8 cellular contexts compared by ENCODE assay signal in genomic region chr5:151745071-151745705, GRCh38. TPM values are rescaled to one million over a fixed set of nuclear protein-coding genes. Genes with fewer than 3 reads are reported as not detected.
A peak's percentile ranks its signal among the peaks of the same experiment; 100 is the strongest.
DNase-seq lines count a peak whose midpoint lies in the region; ATAC-seq, FAIRE-seq and TF ChIP-seq lines count a peak whose summit lies in the region.

No MANE protein-coding gene starts in this region.

- POLR2A ChIA-PET in K562 (lab: Yijun Ruan, JAX) = interaction anchor here (0.5 to 1.1 kb wide), 3 partner anchors 10 to 91 kb away, joined by 4 read pairs; no protein-coding TSS in a partner anchor

- ATAC-seq in GM21447 (IDR thresholded peaks at IDR 0.05; ENCODE audit: unreplicated experiment) (peak; percentile 46), K562 (no peak), GM18858 (IDR thresholded peaks at IDR 0.05; ENCODE audit: unreplicated experiment) (no peak)

- no peak overlapping the region for H3K27ac ChIP-seq in K562 (ENCODE audit: extremely low read depth, low read depth, low read length)
- peak overlapping the region; percentile 67 for H3K27ac ChIP-seq in suprapubic skin

- no peak overlapping the region for H3K4me2 ChIP-seq in K562 (ENCODE audit: insufficient read depth, low read length)

- TSS peak; percentile 11 for BruUV-seq in K562 (replicated peaks; lab: Mats Ljungman, UMichigan)

- TF ChIP-seq EP300 in K562 (IDR thresholded peaks at IDR 0.05; ENCODE audit: low read length) (no peak), suprapubic skin (IDR thresholded peaks at IDR 0.05) (no peak)

- no peaks in the 10 kb centered on the region for H3K9me1 ChIP-seq in K562 (ENCODE audit: control insufficient read depth, insufficient read depth, low read length)

- no peaks in the 10 kb centered on the region for H3K27me3 ChIP-seq in K562 (ENCODE audit: control insufficient read depth in 2 of 2, insufficient read depth in 2 of 2, low read length in 2 of 2)
- no peaks in the 10 kb centered on the region for H3K27me3 ChIP-seq in suprapubic skin

- no peak for TF ChIP-seq CTCF in K562 (IDR thresholded peaks at IDR 0.05 in 2 of 3, conservative IDR thresholded peaks at IDR 0.05 in 1 of 3; ENCODE audit: insufficient read depth in 2 of 3, low read depth in 1 of 3, low read length in 3 of 3)
- TF ChIP-seq CTCF in suprapubic skin (IDR thresholded peaks at IDR 0.05) = no peak

- in situ Hi-C loops in K562 (cut with MboI) = loop anchor here (5.0 kb wide), 1 partner anchor 298 kb away; the partner anchor contains the start of gene SLC36A1

- H2AFZ ChIP-seq in K562 (ENCODE audit: low read depth, low read length) = no peak overlapping the region

- CTCF ChIA-PET in K562 (lab: Yijun Ruan, JAX; ENCODE audit: low intra/inter-chr PET ratio) = no interaction called here

- TF ChIP-seq RAD21 in K562 (CRISPR knock-in tag; conservative IDR thresholded peaks at IDR 0.05 in 1 of 2, IDR thresholded peaks at IDR 0.05 in 1 of 2) = no peak

- H4K20me1 ChIP-seq in K562 (replicated peaks; ENCODE audit: control insufficient read depth, insufficient read depth, low read length) = 0 out of 2 replicates have a peak, but pooled peaks cover 3% of the 10 kb centered on the region

- peak; percentile 89 for FAIRE-seq in RCC 7860 (lab: Jason Lieb, UNC)
- FAIRE-seq in K562 (lab: Jason Lieb, UNC) = no peak

- H3K9me3 ChIP-seq in K562 (replicated peaks; ENCODE audit: control insufficient read depth, insufficient read depth, low read depth, low read length) = no peaks in the 10 kb centered on the region
- H3K9me3 ChIP-seq in suprapubic skin = no peaks in the 10 kb centered on the region

- DNase-seq in Ammon's horn (ENCODE audit: low spot score) (peak; percentile 93), RCC 7860 (ENCODE audit: low spot score) (peak; percentile 94), K562 (ENCODE audit: extremely low read depth in 1 of 4, low spot score in 3 of 4) (no peak), kidney tubule cell (ENCODE audit: low spot score) (peak; percentile 98), suprapubic skin (ENCODE audit: low spot score in 2 of 2) (peak in 1 of 2 donors; percentile 75), SHP77 (lab: John Stamatoyannopoulos, UW) (no peak)

- H3K4me3 ChIP-seq in K562 = no peak overlapping the region
- no peak overlapping the region for H3K4me3 ChIP-seq in suprapubic skin

- no peaks in the 10 kb centered on the region for H3K79me2 ChIP-seq in K562 (ENCODE audit: control insufficient read depth, insufficient read depth, low read length)

- peaks cover 45% of the 10 kb centered on the region; the same call in 2 of the 3 replicates for H3K36me3 ChIP-seq in K562 (ENCODE audit: control insufficient read depth, insufficient read depth, low read length)
- peaks cover 11% of the 10 kb centered on the region for H3K36me3 ChIP-seq in suprapubic skin

- peaks cover 0 to 6% of the 10 kb centered on the region in 2 experiments; a peak in 4 of 5 replicates for H3K4me1 ChIP-seq in K562 (replicated peaks in 1 of 2; ENCODE audit: control insufficient read depth in 2 of 2, insufficient read depth in 2 of 2, low read length in 2 of 2)
- H3K4me1 ChIP-seq in suprapubic skin = peaks cover 38% of the 10 kb centered on the region

- intact Hi-C loops in K562 (cut with micrococcal nuclease) = no loop called here

- WGBS in K562 (ENCODE audit: insufficient coverage, low coverage, missing lambda C conversion rate) = 87% methylated on average over 7 of the region's 7 CpGs
- 44% methylated on average over 7 of the region's 7 CpGs for WGBS in suprapubic skin

- H3K9ac ChIP-seq in K562 (ENCODE audit: insufficient read depth in 1 of 2, low read depth in 2 of 2, low read length in 2 of 2) = no peak overlapping the region

- TF ChIP-seq POLR2A in K562 (conservative IDR thresholded peaks at IDR 0.05) (no peak), suprapubic skin (IDR thresholded peaks at IDR 0.05) (no peak)

TF ChIP-seq in K562, 482 proteins besides CTCF, POLR2A, EP300 and RAD21 (continues in another document):
- TF ChIP-seq FOXA3 (CRISPR knock-in tag; conservative IDR thresholded peaks at IDR 0.05 in 1 of 2, IDR thresholded peaks at IDR 0.05 in 1 of 2) (no peak), GTF2F1 (IDR thresholded peaks at IDR 0.05; ENCODE audit: low read depth, low read length) (no peak), NCOA2 (IDR thresholded peaks at IDR 0.05; ENCODE audit: partially characterized antibody in 2 of 2) (no peak)

RNA-seq across cellular contexts. Expression of gene ATOX1, which starts 13.2 kb away (rescaled TPM):
- total RNA-seq in K562 (2011; cell fraction: chromatin; rRNA removed; ENCODE audit: low replicate concordance) = 31.3 and 35.6 TPM in 2 replicates
- total RNA-seq in K562 (2011; cell fraction: nucleolus; rRNA removed) = 32.5 and 42.5 TPM in 2 replicates
- 43.0 and 57.0 TPM in 2 replicates for total RNA-seq in K562 (2011; cell fraction: nucleoplasm; rRNA removed)
- total RNA-seq in K562 (2014; rRNA removed) (66.2 and 70.3 TPM in 2 replicates), K562 (2014; rRNA removed; fragmentation: Illumina TruSeq; extraction: Trizol) (59.8 and 68.2 TPM in 2 replicates), K562 (2015; rRNA removed; fragmentation: Illumina TruSeq; extraction: Trizol) (72.2 and 73.8 TPM in 2 replicates), K562 (2021) (86.2 and 93.0 TPM in 2 replicates), suprapubic skin (100 to 1,000 TPM in 1 of 4 donors, 10 to 100 TPM in 3; 59.0 to 185 (median 92.1) TPM)
- polyA plus RNA-seq in K562 (2011; rRNA removed) (59.2 and 75.4 TPM in 2 replicates), K562 (2014; fragmentation: Illumina TruSeq; extraction: Trizol) (118 and 156 TPM in 2 replicates), K562 (2014; fragmentation: Nextera tagmentation; extraction: Ambion mirVana) (100 to 1,000 TPM; 303 to 318 TPM), K562 (2014; rRNA removed) (111 and 153 TPM in 2 replicates)
- polyA plus RNA-seq in K562 (2011; cell fraction: cytosol; rRNA removed) = 149 and 236 TPM in 2 replicates
- polyA plus RNA-seq in K562 (2011; cell fraction: nucleus; rRNA removed) = 44.2 and 47.6 TPM in 2 replicates
- polyA plus RNA-seq in K562 (2012) = 94.6 and 155 TPM in 2 replicates
- polyA minus RNA-seq in K562 (2011; rRNA and poly(A)+ RNA removed) = 80.6 and 107 TPM in 2 replicates
- polyA minus RNA-seq in K562 (2011; cell fraction: cytosol; rRNA and poly(A)+ RNA removed) = 22.8 and 37.2 TPM in 2 replicates
- polyA minus RNA-seq in K562 (2011; cell fraction: nucleus; rRNA and poly(A)+ RNA removed) = 27.0 and 27.1 TPM in 2 replicates

RNA-seq across cellular contexts. Expression of gene G3BP1, which starts 26.6 kb away (rescaled TPM):
- 109 and 174 TPM in 2 replicates for total RNA-seq in K562 (2011; cell fraction: chromatin; rRNA removed; ENCODE audit: low replicate concordance)
- 80.2 and 99.9 TPM in 2 replicates for total RNA-seq in K562 (2011; cell fraction: nucleolus; rRNA removed)
- 122 and 186 TPM in 2 replicates for total RNA-seq in K562 (2011; cell fraction: nucleoplasm; rRNA removed)
- total RNA-seq in K562 (2014; rRNA removed) = 105 and 130 TPM in 2 replicates
- 238 and 257 TPM in 2 replicates for total RNA-seq in K562 (2014; rRNA removed; fragmentation: Illumina TruSeq; extraction: Trizol)
- 195 and 209 TPM in 2 replicates for total RNA-seq in K562 (2015; rRNA removed; fragmentation: Illumina TruSeq; extraction: Trizol)
- 260 and 264 TPM in 2 replicates for total RNA-seq in K562 (2021)
- polyA plus RNA-seq in K562 (2011; rRNA removed) = 74.3 and 101 TPM in 2 replicates
- 35.6 and 53.9 TPM in 2 replicates for polyA plus RNA-seq in K562 (2011; cell fraction: cytosol; rRNA removed)
- polyA plus RNA-seq in K562 (2011; cell fraction: nucleus; rRNA removed) = 53.2 and 53.3 TPM in 2 replicates
- 64.6 and 142 TPM in 2 replicates for polyA plus RNA-seq in K562 (2012)
- 142 and 173 TPM in 2 replicates for polyA plus RNA-seq in K562 (2014; fragmentation: Illumina TruSeq; extraction: Trizol)
- 10 to 100 TPM; 54.7 to 55.5 TPM for polyA plus RNA-seq in K562 (2014; fragmentation: Nextera tagmentation; extraction: Ambion mirVana)
- polyA plus RNA-seq in K562 (2014; rRNA removed) = 69.7 and 79.8 TPM in 2 replicates
- polyA minus RNA-seq in K562 (2011; rRNA and poly(A)+ RNA removed) = 228 and 286 TPM in 2 replicates
- polyA minus RNA-seq in K562 (2011; cell fraction: cytosol; rRNA and poly(A)+ RNA removed) = 120 and 156 TPM in 2 replicates
- polyA minus RNA-seq in K562 (2011; cell fraction: nucleus; rRNA and poly(A)+ RNA removed) = 97.3 and 124 TPM in 2 replicates
- 100 to 1,000 TPM; 111 to 116 (median 113) TPM for total RNA-seq in suprapubic skin

RNA-seq across cellular contexts. Expression of gene SPARC, which starts 58.5 kb away (rescaled TPM):
- total RNA-seq in K562 (2011; cell fraction: chromatin; rRNA removed; ENCODE audit: low replicate concordance) = 2.8 and 4.7 TPM in 2 replicates
- total RNA-seq in K562 (2011; cell fraction: nucleolus; rRNA removed) = 2.7 and 4.2 TPM in 2 replicates
- total RNA-seq in K562 (2011; cell fraction: nucleoplasm; rRNA removed) = 5.5 and 7.9 TPM in 2 replicates
- total RNA-seq in K562 (2014; rRNA removed) (9.4 and 10.5 TPM in 2 replicates), K562 (2014; rRNA removed; fragmentation: Illumina TruSeq; extraction: Trizol) (10.8 and 11.1 TPM in 2 replicates), K562 (2015; rRNA removed; fragmentation: Illumina TruSeq; extraction: Trizol) (9.9 and 10.5 TPM in 2 replicates), K562 (2021) (20.4 and 24.3 TPM in 2 replicates), suprapubic skin (100 to 1,000 TPM; 265 to 337 (median 270) TPM)
- polyA plus RNA-seq in K562 (2011; rRNA removed) (3.0 and 6.1 TPM in 2 replicates), K562 (2014; fragmentation: Illumina TruSeq; extraction: Trizol) (18.5 and 20.2 TPM in 2 replicates), K562 (2014; fragmentation: Nextera tagmentation; extraction: Ambion mirVana) (10 to 100 TPM; 12.2 to 35.6 TPM), K562 (2014; rRNA removed) (10.0 and 14.1 TPM in 2 replicates)
- polyA plus RNA-seq in K562 (2011; cell fraction: cytosol; rRNA removed) = 3.5 and 10.7 TPM in 2 replicates
- polyA plus RNA-seq in K562 (2011; cell fraction: nucleus; rRNA removed) = 2.4 and 2.6 TPM in 2 replicates
- polyA plus RNA-seq in K562 (2012) = 39.6 and 46.1 TPM in 2 replicates
- polyA minus RNA-seq in K562 (2011; rRNA and poly(A)+ RNA removed) = 2.1 and 3.4 TPM in 2 replicates
- polyA minus RNA-seq in K562 (2011; cell fraction: cytosol; rRNA and poly(A)+ RNA removed) = 2.1 TPM in 1 of 2 replicates, not detected in the other
- 0.56 and 0.81 TPM in 2 replicates for polyA minus RNA-seq in K562 (2011; cell fraction: nucleus; rRNA and poly(A)+ RNA removed)

Comparison
In these comparisons a context has a peak if more than half of its experiments do, and no peak if none do; other contexts are left out.
1. DNase-seq: peak in Ammon's horn (single experiment), RCC 7860 (single experiment) and kidney tubule cell (single experiment); none in K562 (0 of 4) and SHP77 (0 of 2).
2. RNA of gene SPARC, which starts 58.5 kb away (total RNA-seq): 265 to 337 TPM in suprapubic skin; 2.7 to 24.3 TPM in K562; every median in the first group is over 10 times any median in the second.